ENCODE assay signal across 14 cellular contexts in genomic region chr17:3385869-3386816, GRCh38. TPM values are rescaled to one million over a fixed set of nuclear protein-coding genes. Genes with fewer than 3 reads are reported as not detected.
DNase-seq lines count a peak whose midpoint lies in the region; ATAC-seq and TF ChIP-seq lines count a peak whose summit lies in the region.
"Had no signal": no experiment of that assay in that cellular context is flagged by ENCODE, and none has a peak within 500 bp of the region (broad histone marks: within the 10 kb centered on the region; RNA-seq: fewer than 3 reads in every experiment).

Gene OR3A2 (minus strand): TSS chr17:3386308.

- peak within 1 kb of the TSS; percentile 87 to 92 for H3K4me3 Mint-ChIP-seq in activated T-cell treated with anti-CD3 and anti-CD28 coated beads, Interleukin-2, amount 50 U/mL, for 72 hours
- peak within 1 kb of the TSS; percentile 73 for H3K4me3 Mint-ChIP-seq in stimulated activated memory B cell treated with anti-CD40 and anti-IgM and Interleukin-4, amounts not matched to agents 10 μg/mL and 1 μg/mL and 100 μg/mL, for 72 hours

- no peak for TF ChIP-seq POLR2A in stomach (IDR thresholded peaks at IDR 0.05)

- H3K36me3 ChIP-seq in stomach = no peaks in the 10 kb centered on the region
- H3K36me3 ChIP-seq: colonic mucosa had no signal

- ATAC-seq in activated T-cell treated with anti-CD3 and anti-CD28 coated beads, Interleukin-2, amount 50 U/mL, for 72 hours (replicated peaks in 1 of 2) = peak; percentile 99
- ATAC-seq in stimulated activated memory B cell treated with anti-CD40 and anti-IgM and Interleukin-4, amounts not matched to agents 10 μg/mL and 1 μg/mL and 100 μg/mL, for 72 hours = peak; percentile 86
- no peak for ATAC-seq in GM19395 (IDR thresholded peaks at IDR 0.05; ENCODE audit: unreplicated experiment)

- no peak for TF ChIP-seq EP300 in stomach (IDR thresholded peaks at IDR 0.05)

- TF ChIP-seq CTCF in GM10266 (IDR thresholded peaks at IDR 0.05; ENCODE audit: control insufficient read depth, insufficient read depth, low read depth, missing control alignments) = no peak
- no peak for TF ChIP-seq CTCF in stomach (IDR thresholded peaks at IDR 0.05)

- peaks cover 0 to 50% (median 21%) of the 10 kb centered on the region in 3 donors for H3K27me3 ChIP-seq in stomach
- H3K27me3 ChIP-seq: colonic mucosa had no signal

- no peaks in the 10 kb centered on the region for H3K9me3 Mint-ChIP-seq in activated T-cell treated with anti-CD3 and anti-CD28 coated beads, Interleukin-2, amount 50 U/mL, for 72 hours
- no peaks in the 10 kb centered on the region for H3K9me3 Mint-ChIP-seq in stimulated activated memory B cell treated with anti-CD40 and anti-IgM and Interleukin-4, amounts not matched to agents 10 μg/mL and 1 μg/mL and 100 μg/mL, for 72 hours

- intact Hi-C loops in stomach (cut with DNase I; ENCODE audit: low total_unique reads) = no loop called here

- H3K4me1 Mint-ChIP-seq in activated T-cell treated with anti-CD3 and anti-CD28 coated beads, Interleukin-2, amount 50 U/mL, for 72 hours (ENCODE audit: low read depth) = peaks cover 10% of the 10 kb centered on the region
- no peaks in the 10 kb centered on the region for H3K4me1 Mint-ChIP-seq in stimulated activated memory B cell treated with anti-CD40 and anti-IgM and Interleukin-4, amounts not matched to agents 10 μg/mL and 1 μg/mL and 100 μg/mL, for 72 hours

- H3K27ac ChIP-seq in stomach = no peak within 1 kb of the TSS
- H3K27ac ChIP-seq: colonic mucosa, SK-N-MC had no signal

- peaks cover 7% of the 10 kb centered on the region for H3K27me3 Mint-ChIP-seq in activated T-cell treated with anti-CD3 and anti-CD28 coated beads, Interleukin-2, amount 50 U/mL, for 72 hours (ENCODE audit: low read depth)
- peaks cover 43% of the 10 kb centered on the region for H3K27me3 Mint-ChIP-seq in stimulated activated memory B cell treated with anti-CD40 and anti-IgM and Interleukin-4, amounts not matched to agents 10 μg/mL and 1 μg/mL and 100 μg/mL, for 72 hours

- peak; percentile 50 for DNase-seq in Jurkat, Clone E6-1 (ENCODE audit: low read depth, low spot score)
- peak; percentile 64 to 73 for DNase-seq in activated T-cell treated with anti-CD3 and anti-CD28 coated beads, Interleukin-2, amount 50 U/mL, for 72 hours
- DNase-seq in iPS-NIHi11 (ENCODE audit: low spot score) = peak; percentile 43
- DNase-seq in GM10266 (ENCODE audit: extremely low spot score) = no peak
- no peak for DNase-seq in stomach
- no peak for DNase-seq in NCI-H226
- DNase-seq: colonic mucosa, DMS 273 treated with DMSO at 0.1 percent for 48 hours, GOT3, NCI-H446 treated with DMSO at 0.1 percent for 48 hours, trophoblast cell had no signal

- H3K9me3 ChIP-seq in stomach = peaks cover 0 to 9% (median 4%) of the 10 kb centered on the region in 4 donors
- H3K9me3 ChIP-seq: colonic mucosa had no signal

- peaks cover 0 to 3% of the 10 kb centered on the region in 2 donors for H3K36me3 Mint-ChIP-seq in activated T-cell treated with anti-CD3 and anti-CD28 coated beads, Interleukin-2, amount 50 U/mL, for 72 hours (ENCODE audit: insufficient read depth in 2 of 2)
- H3K36me3 Mint-ChIP-seq in stimulated activated memory B cell treated with anti-CD40 and anti-IgM and Interleukin-4, amounts not matched to agents 10 μg/mL and 1 μg/mL and 100 μg/mL, for 72 hours = no peaks in the 10 kb centered on the region

- 28 to 42% (median 29%) methylated on average over 78 to 92 of the region's 92 CpGs for WGBS in stomach, 5 donors

- H3K4me3 ChIP-seq in Jurkat, Clone E6-1 (ENCODE audit: low read length) = peak within 1 kb of the TSS; percentile 65
- H3K4me3 ChIP-seq in stomach = peak within 1 kb of the TSS in 2 of 4 donors; percentile 9 to 17
- H3K4me3 ChIP-seq: colonic mucosa, SK-N-MC had no signal

- H3K4me1 ChIP-seq in stomach = no peaks in the 10 kb centered on the region
- H3K4me1 ChIP-seq: colonic mucosa had no signal

- peak within 1 kb of the TSS; percentile 94 for H3K27ac Mint-ChIP-seq in activated T-cell treated with anti-CD3 and anti-CD28 coated beads, Interleukin-2, amount 50 U/mL, for 72 hours
- H3K27ac Mint-ChIP-seq in stimulated activated memory B cell treated with anti-CD40 and anti-IgM and Interleukin-4, amounts not matched to agents 10 μg/mL and 1 μg/mL and 100 μg/mL, for 72 hours = peak within 1 kb of the TSS; percentile 73

RNA-seq across cellular contexts. Expression of gene OR3A2, which starts in this region (rescaled TPM):
- 7.2 TPM for polyA plus RNA-seq in Jurkat, Clone E6-1 (2012; ENCODE audit: insufficient read depth, insufficient read length)
- total RNA-seq in activated T-cell treated with anti-CD3 and anti-CD28 coated beads, Interleukin-2, amount 50 U/mL, for 72 hours = 10 to 100 TPM in 1 of 2 donors, 1 to 10 TPM in 1; 6.2 to 11.0 TPM
- total RNA-seq in stomach = not detected
- not detected for polyA plus RNA-seq in stomach
- total RNA-seq: colonic mucosa had no signal

Comparison
In these comparisons a context has a peak if more than half of its experiments do, and no peak if none do; other contexts are left out.
1. RNA of gene OR3A2 (total RNA-seq): 6.2 to 11.0 TPM in activated T-cell treated with anti-CD3 and anti-CD28 coated beads, Interleukin-2, amount 50 U/mL, for 72 hours; not detected in stomach; every median in the first group is over 4 times any median in the second.
2. DNase-seq: peak in Jurkat, Clone E6-1 (single experiment), activated T-cell treated with anti-CD3 and anti-CD28 coated beads, Interleukin-2, amount 50 U/mL, for 72 hours (2 of 2) and iPS-NIHi11 (single experiment); none in GM10266 (single experiment), stomach (single experiment) and NCI-H226 (single experiment).